Comparison of ENCODE assay signal across 8 cellular contexts in genomic region chr16:85898521-85899442, GRCh38. TPM values are rescaled to one million over a fixed set of nuclear protein-coding genes. Genes with fewer than 3 reads are reported as not detected.
A peak's percentile ranks its signal among the peaks of the same experiment; 100 is the strongest.
DNase-seq lines count a peak whose midpoint lies in the region; ATAC-seq and TF ChIP-seq lines count a peak whose summit lies in the region.

A gene with protein sequence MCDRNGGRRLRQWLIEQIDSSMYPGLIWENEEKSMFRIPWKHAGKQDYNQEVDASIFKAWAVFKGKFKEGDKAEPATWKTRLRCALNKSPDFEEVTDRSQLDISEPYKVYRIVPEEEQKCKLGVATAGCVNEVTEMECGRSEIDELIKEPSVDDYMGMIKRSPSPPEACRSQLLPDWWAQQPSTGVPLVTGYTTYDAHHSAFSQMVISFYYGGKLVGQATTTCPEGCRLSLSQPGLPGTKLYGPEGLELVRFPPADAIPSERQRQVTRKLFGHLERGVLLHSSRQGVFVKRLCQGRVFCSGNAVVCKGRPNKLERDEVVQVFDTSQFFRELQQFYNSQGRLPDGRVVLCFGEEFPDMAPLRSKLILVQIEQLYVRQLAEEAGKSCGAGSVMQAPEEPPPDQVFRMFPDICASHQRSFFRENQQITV (plus strand): TSS chr16:85899162. CDS start chr16:85903016, 3,854 bp downstream.

- 2% methylated on average over 102 of the region's 102 CpGs for WGBS in HUES64

- POLR2A ChIA-PET in naive thymus-derived CD8-positive, alpha-beta T cell (lab: Charles Lee) = interaction anchor here (1.1 kb wide), 1 partner anchor 11 kb away, joined by 4 read pairs; no protein-coding TSS in a partner anchor

- DNase-seq in SIG-M5 treated with dmso at 0.1 percent for 504 hours (lab: John Stamatoyannopoulos, UW; ENCODE audit: unreplicated experiment) (peak; percentile 73), SIG-M5 (lab: John Stamatoyannopoulos, UW) (no peak), epithelial cell of proximal tubule (ENCODE audit: low read depth) (no peak), NCI-H345 (lab: John Stamatoyannopoulos, UW) (no peak)
- peak; percentile 26 for DNase-seq in activated CD8-positive, alpha-beta memory T cell treated with anti-CD3 and anti-CD28 coated beads, Interleukin-2, amount 50 U/mL, for 1 hour (ENCODE audit: extremely low read depth)
- peak; percentile 59 to 85 (median 70) for DNase-seq in naive thymus-derived CD8-positive, alpha-beta T cell
- peak; percentile 88 for DNase-seq in stimulated activated naive B cell treated with anti-CD40 and anti-IgM and Interleukin-4, amounts not matched to agents 10 μg/mL and 1 μg/mL and 100 μg/mL, for 72 hours

- 0 out of 2 replicates have a peak, but pooled peaks cover 9% of the 10 kb centered on the region for H3K4me1 ChIP-seq in HUES64 (ENCODE audit: insufficient read depth, low read length)

- TF ChIP-seq CTCF in epithelial cell of proximal tubule (conservative IDR thresholded peaks at IDR 0.05; ENCODE audit: low read depth, low read length) = no peak

- H3K27ac Mint-ChIP-seq in naive thymus-derived CD8-positive, alpha-beta T cell = peak within 1 kb of the TSS in 8 of 10 donors; percentile 37 to 92 (median 77)
- H3K27ac Mint-ChIP-seq in stimulated activated naive B cell treated with anti-CD40 and anti-IgM and Interleukin-4, amounts not matched to agents 10 μg/mL and 1 μg/mL and 100 μg/mL, for 72 hours = peak within 1 kb of the TSS; percentile 99

- H3K27me3 ChIP-seq in HUES64 (ENCODE audit: insufficient read depth, low read length) = peaks cover 81% of the 10 kb centered on the region

- peaks cover 20 to 61% (median 43%) of the 10 kb centered on the region in 4 donors for H3K4me1 Mint-ChIP-seq in naive thymus-derived CD8-positive, alpha-beta T cell
- peaks cover 45 to 69% of the 10 kb centered on the region in 2 donors for H3K4me1 Mint-ChIP-seq in stimulated activated naive B cell treated with anti-CD40 and anti-IgM and Interleukin-4, amounts not matched to agents 10 μg/mL and 1 μg/mL and 100 μg/mL, for 72 hours

- no peaks in the 10 kb centered on the region for H3K27me3 Mint-ChIP-seq in naive thymus-derived CD8-positive, alpha-beta T cell
- no peaks in the 10 kb centered on the region for H3K27me3 Mint-ChIP-seq in stimulated activated naive B cell treated with anti-CD40 and anti-IgM and Interleukin-4, amounts not matched to agents 10 μg/mL and 1 μg/mL and 100 μg/mL, for 72 hours

- no peaks in the 10 kb centered on the region for H3K9me3 Mint-ChIP-seq in naive thymus-derived CD8-positive, alpha-beta T cell
- H3K9me3 Mint-ChIP-seq in stimulated activated naive B cell treated with anti-CD40 and anti-IgM and Interleukin-4, amounts not matched to agents 10 μg/mL and 1 μg/mL and 100 μg/mL, for 72 hours = no peaks in the 10 kb centered on the region

- no peaks in the 10 kb centered on the region for H3K9me3 ChIP-seq in HUES64 (ENCODE audit: insufficient read depth, low read depth, low read length)

- H3K9ac ChIP-seq in HUES64 (ENCODE audit: low read depth, low read length) = peak within 1 kb of the TSS; percentile 59

- no peaks in the 10 kb centered on the region for H3K36me3 ChIP-seq in HUES64 (ENCODE audit: insufficient read depth, low read length)

- no peak within 1 kb of the TSS for H3K27ac ChIP-seq in HUES64 (ENCODE audit: low read depth, low read length)

- H3K36me3 Mint-ChIP-seq in naive thymus-derived CD8-positive, alpha-beta T cell = no peaks in the 10 kb centered on the region
- peaks cover 44 to 47% of the 10 kb centered on the region in 2 donors for H3K36me3 Mint-ChIP-seq in stimulated activated naive B cell treated with anti-CD40 and anti-IgM and Interleukin-4, amounts not matched to agents 10 μg/mL and 1 μg/mL and 100 μg/mL, for 72 hours

- H3K4me3 ChIP-seq in HUES64 (ENCODE audit: low read length) (peak within 1 kb of the TSS; percentile 73), epithelial cell of proximal tubule (ENCODE audit: low read depth, low read length) (peak within 1 kb of the TSS; percentile 70)

- ATAC-seq in naive thymus-derived CD8-positive, alpha-beta T cell = peak; percentile 73 to 88
- peak; percentile 77 for ATAC-seq in stimulated activated naive B cell treated with anti-CD40 and anti-IgM and Interleukin-4, amounts not matched to agents 10 μg/mL and 1 μg/mL and 100 μg/mL, for 72 hours (replicated peaks)

- peak within 1 kb of the TSS; percentile 75 to 91 (median 86) for H3K4me3 Mint-ChIP-seq in naive thymus-derived CD8-positive, alpha-beta T cell
- H3K4me3 Mint-ChIP-seq in stimulated activated naive B cell treated with anti-CD40 and anti-IgM and Interleukin-4, amounts not matched to agents 10 μg/mL and 1 μg/mL and 100 μg/mL, for 72 hours = peak within 1 kb of the TSS; percentile 88 to 99

RNA-seq across cellular contexts. Expression of the gene that starts here (rescaled TPM):
- polyA plus RNA-seq in HUES64 (2013, experiment 1 of 2) = 0.30 TPM
- 0.70 TPM for polyA plus RNA-seq in HUES64 (2013, experiment 2 of 2)
- 0.17 and 2.2 TPM in 2 replicates for total RNA-seq in epithelial cell of proximal tubule
- total RNA-seq in naive thymus-derived CD8-positive, alpha-beta T cell = 10 to 100 TPM; 17.6 to 17.8 TPM
- polyA plus RNA-seq in naive thymus-derived CD8-positive, alpha-beta T cell = 1 to 10 TPM; 2.0 to 5.8 (median 3.2) TPM

Comparison
In these comparisons a context has a peak if more than half of its experiments do, and no peak if none do; other contexts are left out.
1. DNase-seq: peak in SIG-M5 treated with dmso at 0.1 percent for 504 hours (single experiment), activated CD8-positive, alpha-beta memory T cell treated with anti-CD3 and anti-CD28 coated beads, Interleukin-2, amount 50 U/mL, for 1 hour (single experiment), naive thymus-derived CD8-positive, alpha-beta T cell (10 of 10) and stimulated activated naive B cell treated with anti-CD40 and anti-IgM and Interleukin-4, amounts not matched to agents 10 μg/mL and 1 μg/mL and 100 μg/mL, for 72 hours (single experiment); none in SIG-M5 (single experiment), epithelial cell of proximal tubule (single experiment) and NCI-H345 (single experiment).